In genomic region chr17:50447870-50448573, GRCh38 we compare ENCODE assay signal across 18 cellular contexts. TPM values are rescaled to one million over a fixed set of nuclear protein-coding genes. Genes with fewer than 3 reads are reported as not detected.
DNase-seq lines count a peak whose midpoint lies in the region; ATAC-seq and TF ChIP-seq lines count a peak whose summit lies in the region.
"Had no signal": no experiment of that assay in that cellular context is flagged by ENCODE, and none has a peak within 500 bp of the region (broad histone marks: within the 10 kb centered on the region; RNA-seq: fewer than 3 reads in every experiment).

No MANE protein-coding gene starts in this region.

- H3K36me3 Mint-ChIP-seq in CD8-positive, alpha-beta T cell: peaks cover 6% of the 10 kb centered on the region
- H3K36me3 Mint-ChIP-seq: activated naive CD4-positive, alpha-beta T cell treated with anti-CD3 and anti-CD28 coated beads, Interleukin-2, amount 10 ng/mL, durations not matched to agents 7 days and 5 days; naive B cell had no signal

- H3K4me1 ChIP-seq in HEK293 (ENCODE audit: control insufficient read depth, insufficient read depth, low read length) (peaks cover 18% of the 10 kb centered on the region), colonic mucosa (peaks cover 6% of the 10 kb centered on the region), psoas muscle (peaks cover 35% of the 10 kb centered on the region)
- no peaks in the 10 kb centered on the region for H3K4me1 ChIP-seq in CD8-positive, alpha-beta T cell (ENCODE audit: insufficient read depth, low read length)

- intact Hi-C loops in colonic mucosa (cut with DNase I) (no loop called here), psoas muscle (cut with DNase I) (no loop called here)
- intact Hi-C loops in CD8-positive, alpha-beta T cell (cut with DNase I, micrococcal nuclease): no loop called here

- H3K4me3 Mint-ChIP-seq in CD8-positive, alpha-beta T cell: no peak overlapping the region
- H3K4me3 Mint-ChIP-seq: activated naive CD4-positive, alpha-beta T cell treated with anti-CD3 and anti-CD28 coated beads, Interleukin-2, amount 10 ng/mL, durations not matched to agents 7 days and 5 days; GM23338; naive B cell had no signal

- no peak overlapping the region for H3K27ac Mint-ChIP-seq in CD8-positive, alpha-beta T cell
- H3K27ac Mint-ChIP-seq: activated naive CD4-positive, alpha-beta T cell treated with anti-CD3 and anti-CD28 coated beads, Interleukin-2, amount 10 ng/mL, durations not matched to agents 7 days and 5 days; GM23338 had no signal

- H3K4me3 ChIP-seq in HEK293 (ENCODE audit: low read depth, low read length): no peak overlapping the region
- H3K4me3 ChIP-seq in colonic mucosa: no peak overlapping the region
- H3K4me3 ChIP-seq in psoas muscle: no peak overlapping the region
- H3K4me3 ChIP-seq in CD8-positive, alpha-beta T cell (ENCODE audit: low read depth, low read length): no peak overlapping the region
- H3K4me3 ChIP-seq: dorsolateral prefrontal cortex, esophagus muscularis mucosa, GM23338 had no signal

- POLR2A ChIA-PET in HEK293 (lab: Yijun Ruan, JAX): interaction anchor here (1.2 kb wide), 1 partner anchor 22 kb away, joined by 4 read pairs; the partner anchor contains the start of gene ACSF2
- POLR2A ChIA-PET in CD8-positive, alpha-beta T cell (lab: Charles Lee): no interaction called here

- H3K27me3 ChIP-seq in colonic mucosa: no peaks in the 10 kb centered on the region
- H3K27me3 ChIP-seq in psoas muscle (ENCODE audit: insufficient read depth in 3 of 3, low read length in 2 of 3): no peaks in the 10 kb centered on the region
- no peaks in the 10 kb centered on the region for H3K27me3 ChIP-seq in CD8-positive, alpha-beta T cell (ENCODE audit: insufficient read depth, low read length)
- H3K27me3 ChIP-seq: dorsolateral prefrontal cortex, esophagus muscularis mucosa had no signal

- DNase-seq in NCI-H2029 treated with DMSO at 0.1 percent for 48 hours (lab: John Stamatoyannopoulos, UW) (peak; percentile 70), colonic mucosa (peak; percentile 66), psoas muscle (no peak)
- no peak for DNase-seq in CD8-positive, alpha-beta T cell
- DNase-seq: activated CD4-positive, alpha-beta T cell treated with anti-CD3 and anti-CD28 coated beads, Interleukin-2, amount 50 U/mL, for 1 hour; activated naive CD4-positive, alpha-beta T cell treated with anti-CD3 and anti-CD28 coated beads, Interleukin-2, amount 10 ng/mL, durations not matched to agents 7 days and 5 days; activated T-cell treated with anti-CD3 and anti-CD28 coated beads for 4 hours; DND-41; dorsolateral prefrontal cortex; naive B cell; NCI-H2171 treated with DMSO at 0.1 percent for 48 hours had no signal

- no peaks in the 10 kb centered on the region for H3K27me3 Mint-ChIP-seq in CD8-positive, alpha-beta T cell (ENCODE audit: low read depth)
- H3K27me3 Mint-ChIP-seq: activated naive CD4-positive, alpha-beta T cell treated with anti-CD3 and anti-CD28 coated beads, Interleukin-2, amount 10 ng/mL, durations not matched to agents 7 days and 5 days; naive B cell had no signal

- H3K36me3 ChIP-seq in HEK293 (ENCODE audit: control insufficient read depth in 2 of 2, insufficient read depth in 1 of 2, low read length in 2 of 2): no peaks in the 10 kb centered on the region
- no peaks in the 10 kb centered on the region for H3K36me3 ChIP-seq in colonic mucosa
- H3K36me3 ChIP-seq in psoas muscle (ENCODE audit: insufficient read depth in 1 of 2, low read depth in 1 of 2): no peaks in the 10 kb centered on the region
- H3K36me3 ChIP-seq in CD8-positive, alpha-beta T cell (ENCODE audit: insufficient read depth, low read length): no peaks in the 10 kb centered on the region
- H3K36me3 ChIP-seq: esophagus muscularis mucosa had no signal

- ATAC-seq in psoas muscle (peak in 3 of 4 donors; percentile 8 to 30 (median 17)), GM18517 (IDR thresholded peaks at IDR 0.05; ENCODE audit: unreplicated experiment) (no peak), HG03342 (IDR thresholded peaks at IDR 0.05; ENCODE audit: unreplicated experiment) (no peak)
- no peak for ATAC-seq in CD8-positive, alpha-beta T cell
- ATAC-seq: GM23338, SK-N-SH treated with all-trans-retinoic acid at 6 μM for 48 hours had no signal

- H3K9me3 ChIP-seq in HEK293 (ENCODE audit: control insufficient read depth, insufficient read depth, low read depth, low read length) (no peaks in the 10 kb centered on the region), colonic mucosa (no peaks in the 10 kb centered on the region), psoas muscle (no peaks in the 10 kb centered on the region)
- H3K9me3 ChIP-seq in CD8-positive, alpha-beta T cell (ENCODE audit: low read length): no peaks in the 10 kb centered on the region
- H3K9me3 ChIP-seq: esophagus muscularis mucosa had no signal

- H3K27ac ChIP-seq in HEK293 (ENCODE audit: extremely low read depth, low read depth, low read length): no peak overlapping the region
- H3K27ac ChIP-seq in colonic mucosa: no peak overlapping the region
- no peak overlapping the region for H3K27ac ChIP-seq in psoas muscle
- no peak overlapping the region for H3K27ac ChIP-seq in CD8-positive, alpha-beta T cell (ENCODE audit: low read depth, low read length)
- H3K27ac ChIP-seq: dorsolateral prefrontal cortex, esophagus muscularis mucosa had no signal

- H3K9me3 Mint-ChIP-seq in CD8-positive, alpha-beta T cell: no peaks in the 10 kb centered on the region
- H3K9me3 Mint-ChIP-seq: activated naive CD4-positive, alpha-beta T cell treated with anti-CD3 and anti-CD28 coated beads, Interleukin-2, amount 10 ng/mL, durations not matched to agents 7 days and 5 days; GM23338 had no signal

- WGBS in psoas muscle, 3 donors: 70 to 80% (median 71%) methylated on average over 7 of the region's 7 CpGs

- H3K4me1 Mint-ChIP-seq in CD8-positive, alpha-beta T cell (ENCODE audit: low read depth): peaks cover 3% of the 10 kb centered on the region

- peak overlapping the region in 1 of 2 donors; percentile 54 for H3K9ac ChIP-seq in colonic mucosa (ENCODE audit: low read depth in 2 of 2, low read length in 2 of 2)

- CTCF ChIA-PET in HEK293 (lab: Yijun Ruan, JAX): interaction anchor here (1.0 kb wide), 1 partner anchor 30 kb away, joined by 3 read pairs; no protein-coding TSS in a partner anchor
- CTCF ChIA-PET in CD8-positive, alpha-beta T cell (lab: Charles Lee): no interaction called here

- TF ChIP-seq CTCF in HEK293 (tag by site-specific recombination; IDR thresholded peaks at IDR 0.05): no peak
- no peak for TF ChIP-seq CTCF in colonic mucosa (IDR thresholded peaks at IDR 0.05)
- no peak for TF ChIP-seq CTCF in psoas muscle (IDR thresholded peaks at IDR 0.05)
- no peak for TF ChIP-seq CTCF in CD8-positive, alpha-beta T cell (IDR thresholded peaks at IDR 0.05)

TF ChIP-seq in HEK293, 187 proteins besides CTCF, POLR2A, EP300 and RAD21:
- TF ChIP-seq KLF10 (tag by site-specific recombination; IDR thresholded peaks at IDR 0.05): no peak
- peak; percentile 89 for TF ChIP-seq ZBTB6 (tag by site-specific recombination; IDR thresholded peaks at IDR 0.05)
- no peak for TF ChIP-seq ZNF112 (tag by site-specific recombination; IDR thresholded peaks at IDR 0.05)

RNA-seq across cellular contexts. Expression of gene CHAD, which starts 20.7 kb away (rescaled TPM):
- 1 to 10 TPM; 1.8 to 3.6 TPM for total RNA-seq in colonic mucosa
- under 1 TPM in 3 of 4 donors, not detected in 1; 0.32 to 0.76 (median 0.44) TPM for total RNA-seq in psoas muscle
- under 1 TPM in 2 of 3 donors, not detected in 1; 0.09 to 0.42 TPM for polyA plus RNA-seq in psoas muscle
- not detected for total RNA-seq in CD8-positive, alpha-beta T cell
- total RNA-seq: esophagus muscularis mucosa, GM23338 had no signal
- polyA plus RNA-seq: BJ had no signal

RNA-seq across cellular contexts. Expression of gene ACSF2, which starts 22.0 kb away (rescaled TPM):
- 100 to 1,000 TPM in 1 of 2 donors, 10 to 100 TPM in 1; 50.8 to 119 TPM for total RNA-seq in colonic mucosa
- 10 to 100 TPM; 14.4 to 72.3 (median 44.7) TPM for total RNA-seq in psoas muscle
- polyA plus RNA-seq in psoas muscle: 10 to 100 TPM; 17.0 to 69.7 (median 19.6) TPM
- 10 to 100 TPM; 12.5 to 12.9 TPM for total RNA-seq in CD8-positive, alpha-beta T cell

RNA-seq across cellular contexts. Expression of gene RSAD1, which starts 30.6 kb away (rescaled TPM):
- total RNA-seq in colonic mucosa (10 to 100 TPM; 22.2 to 29.3 TPM), psoas muscle (10 to 100 TPM; 44.1 to 60.4 (median 50.0) TPM)
- 10 to 100 TPM; 34.3 to 63.2 (median 52.4) TPM for polyA plus RNA-seq in psoas muscle
- total RNA-seq in CD8-positive, alpha-beta T cell: 10 to 100 TPM; 46.4 to 46.9 TPM

RNA-seq across cellular contexts. Expression of gene LRRC59, which starts 50.7 kb away (rescaled TPM):
- total RNA-seq in colonic mucosa: 100 to 1,000 TPM; 147 to 265 TPM
- total RNA-seq in psoas muscle: 10 to 100 TPM; 15.9 to 53.9 (median 44.7) TPM
- polyA plus RNA-seq in psoas muscle: 100 to 1,000 TPM in 1 of 3 donors, 10 to 100 TPM in 2; 40.8 to 122 (median 90.2) TPM
- 10 to 100 TPM; 59.1 to 59.9 TPM for total RNA-seq in CD8-positive, alpha-beta T cell

Comparison
In these comparisons a context has a peak if more than half of its experiments do, and no peak if none do; other contexts are left out.
1. DNase-seq: peak in NCI-H2029 treated with DMSO at 0.1 percent for 48 hours (single experiment) and colonic mucosa (single experiment); none in psoas muscle (0 of 2) and CD8-positive, alpha-beta T cell (0 of 7).
2. ATAC-seq: peak in psoas muscle (3 of 4); none in GM18517 (single experiment), CD8-positive, alpha-beta T cell (single experiment) and HG03342 (single experiment).